Comparison of ENCODE assay signal across 8 cellular contexts in the genomic region with DNA sequence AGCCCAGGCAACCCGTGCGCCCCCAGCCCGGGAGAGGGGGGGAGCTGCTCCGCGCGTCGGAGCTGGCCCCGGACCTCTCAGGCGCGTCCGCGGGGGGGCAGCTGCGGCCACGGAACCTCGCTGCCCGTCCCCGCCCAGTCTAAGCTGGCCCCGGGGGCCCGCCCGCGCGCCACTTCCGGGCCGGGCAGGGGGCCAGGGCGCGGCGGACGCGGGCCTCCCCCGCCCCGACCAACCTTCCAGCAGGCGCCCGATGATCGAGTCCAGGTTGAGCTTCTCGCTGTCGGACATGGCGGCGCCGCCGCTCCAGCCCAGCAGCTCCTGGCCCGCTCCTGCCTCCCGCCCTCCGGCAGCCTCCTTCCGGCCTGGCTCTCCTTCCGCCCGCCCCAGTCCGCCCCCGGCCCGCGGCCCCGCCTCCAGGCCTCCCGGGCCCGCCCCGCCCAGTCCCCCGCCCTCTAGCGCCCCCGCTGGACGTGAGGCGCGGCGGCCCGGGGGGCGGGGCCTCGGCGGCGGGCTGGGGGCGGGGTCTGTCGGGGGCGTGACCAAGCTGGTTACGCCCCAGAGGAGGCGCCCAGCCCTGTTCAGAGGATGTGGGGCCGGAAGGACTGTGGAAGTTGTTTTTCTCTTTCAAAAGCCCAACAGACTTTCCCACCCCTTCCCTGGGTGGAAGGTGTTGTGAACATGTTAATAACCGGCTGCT. TPM values are rescaled to one million over a fixed set of nuclear protein-coding genes. Genes with fewer than 3 reads are reported as not detected.
DNase-seq lines count a peak whose midpoint lies in the region; ATAC-seq, FAIRE-seq and TF ChIP-seq lines count a peak whose summit lies in the region.

PPP1CA (minus strand) TSS at position 364 of the 697 bp plus-strand sequence; CDS start at position 288, 76 bp downstream.

- no peak for FAIRE-seq in small intestine (lab: Jason Lieb, UNC)

- no peaks in the 10 kb centered on the region for H3K27me3 ChIP-seq in ACC112 (ENCODE audit: insufficient read depth, low read length)
- no peaks in the 10 kb centered on the region for H3K27me3 ChIP-seq in WERI-Rb-1 (ENCODE audit: insufficient read depth, low read depth, severe bottlenecking)
- H3K27me3 ChIP-seq in breast epithelium, result no peaks in the 10 kb centered on the region
- H3K27me3 ChIP-seq in small intestine (ENCODE audit: control insufficient read depth in 2 of 2, insufficient read depth in 2 of 2, low read length in 2 of 2), result no peaks in the 10 kb centered on the region

- ATAC-seq in GM18861 (IDR thresholded peaks at IDR 0.05; ENCODE audit: unreplicated experiment), result peak; percentile 46
- ATAC-seq in HG03097 (IDR thresholded peaks at IDR 0.05; ENCODE audit: low FRiP score, unreplicated experiment), result peak; percentile 56

- WGBS in small intestine, 3 donors, result 0 to 1% (median 1%) methylated on average over 24 to 73 of the region's 73 CpGs

- H2AFZ ChIP-seq in ACC112 (ENCODE audit: low read length, unreplicated experiment), result peak within 1 kb of the TSS; percentile 98

- H3K4me3 ChIP-seq in ACC112 (ENCODE audit: low read depth, low read length), result peak within 1 kb of the TSS; percentile 99
- peak within 1 kb of the TSS; percentile 89 for H3K4me3 ChIP-seq in WERI-Rb-1 (ENCODE audit: low read depth, low read length)
- peak within 1 kb of the TSS; percentile 88 to 90 (median 90) for H3K4me3 ChIP-seq in breast epithelium
- peak within 1 kb of the TSS; percentile 76 to 97 for H3K4me3 ChIP-seq in small intestine (ENCODE audit: low read depth in 1 of 2, low read length in 2 of 2)

- H3K79me2 ChIP-seq in ACC112 (ENCODE audit: control insufficient read depth, insufficient read depth, low read length, unreplicated experiment), result peaks cover 15% of the 10 kb centered on the region

- H3K4me1 ChIP-seq in ACC112 (ENCODE audit: control insufficient read depth, insufficient read depth, low read length, unreplicated experiment) (peaks cover 12% of the 10 kb centered on the region), breast epithelium (peaks cover 12 to 14% of the 10 kb centered on the region in 2 donors), small intestine (ENCODE audit: control insufficient read depth in 2 of 2, insufficient read depth in 1 of 2, low read depth in 1 of 2, low read length in 1 of 2) (peaks cover 3 to 4% of the 10 kb centered on the region in 2 donors)

- H3K27ac ChIP-seq in ACC112 (ENCODE audit: low read depth, low read length) (peak within 1 kb of the TSS; percentile 89), WERI-Rb-1 (peak within 1 kb of the TSS; percentile 91), breast epithelium (peak within 1 kb of the TSS; percentile 92 to 97), small intestine (ENCODE audit: low read depth in 1 of 2, low read length in 1 of 2) (peak within 1 kb of the TSS; percentile 92 to 98)

- intact Hi-C loops in breast epithelium (cut with DNase I; ENCODE audit: low total_unique reads), result no loop called here

- no peak for TF ChIP-seq POLR2A in breast epithelium (IDR thresholded peaks at IDR 0.05)

- DNase-seq in NCI-H2196 treated with DMSO at 0.1 percent for 48 hours (lab: John Stamatoyannopoulos, UW; ENCODE audit: unreplicated experiment) (peak; percentile 76), WERI-Rb-1 (peak; percentile 89), breast epithelium (ENCODE audit: low spot score in 2 of 2) (peak; percentile 89 to 91), iPS-NIHi11 (ENCODE audit: low spot score) (peak; percentile 100), small intestine (peak; percentile 88)

- H3K9me3 ChIP-seq in WERI-Rb-1 (ENCODE audit: severe bottlenecking), result no peaks in the 10 kb centered on the region
- no peaks in the 10 kb centered on the region for H3K9me3 ChIP-seq in breast epithelium
- H3K9me3 ChIP-seq in small intestine (ENCODE audit: control insufficient read depth, low read depth), result no peaks in the 10 kb centered on the region

- TF ChIP-seq CTCF in WERI-Rb-1 (IDR thresholded peaks at IDR 0.05; ENCODE audit: low read depth, low read length), result peak; percentile 15; the same call in 1 of the 2 replicates
- peak in 1 of 3 donors; percentile 30 for TF ChIP-seq CTCF in breast epithelium (IDR thresholded peaks at IDR 0.05)

- H3K36me3 ChIP-seq in ACC112 (ENCODE audit: insufficient read depth, low read length), result peaks cover 2% of the 10 kb centered on the region; the same call in 1 of the 2 replicates
- peaks cover 46% of the 10 kb centered on the region for H3K36me3 ChIP-seq in WERI-Rb-1
- no peaks in the 10 kb centered on the region for H3K36me3 ChIP-seq in breast epithelium
- peaks cover 12 to 19% of the 10 kb centered on the region in 2 donors for H3K36me3 ChIP-seq in small intestine (ENCODE audit: control insufficient read depth in 2 of 2, insufficient read depth in 2 of 2, low read length in 2 of 2)

RNA-seq across cellular contexts. Expression of gene PPP1CA, which starts in this region (rescaled TPM):
- total RNA-seq in breast epithelium, result 10 to 100 TPM; 73.1 to 91.9 (median 76.7) TPM
- polyA plus RNA-seq in small intestine, result 100 to 1,000 TPM; 165 to 211 (median 210) TPM

Comparison
In these comparisons a context has a peak if more than half of its experiments do, and no peak if none do; other contexts are left out.
1. Peak in every context shown above with its lines: DNase-seq, ATAC-seq, H3K4me3 ChIP-seq and H3K27ac ChIP-seq.